ENCODE assay signal across 23 cellular contexts in the genomic region with DNA sequence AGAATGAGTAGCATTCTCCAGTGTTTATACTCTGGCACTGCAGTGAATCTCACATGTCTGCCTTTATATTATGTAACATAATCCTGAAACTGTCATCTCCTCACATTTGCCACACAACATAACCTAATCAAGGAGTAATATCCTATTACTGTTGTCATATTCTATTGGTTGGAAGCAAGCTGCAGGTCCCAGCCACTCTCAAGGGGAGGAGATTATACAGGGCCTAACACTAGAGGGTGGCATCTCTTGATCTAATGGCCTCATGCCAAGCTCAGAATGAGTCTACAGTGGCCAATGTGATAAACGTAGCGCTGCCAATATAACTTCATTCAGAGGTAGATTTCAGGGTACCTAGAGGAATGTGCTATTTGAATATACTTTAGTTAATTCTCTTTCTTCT.
"Had no signal": no experiment of that assay in that cellular context is flagged by ENCODE, and none has a peak within 500 bp of the region (broad histone marks: within the 10 kb centered on the region; RNA-seq: fewer than 3 reads in every experiment).

No MANE protein-coding gene starts in this region.

- H3K9me3 Mint-ChIP-seq: activated CD4-positive, alpha-beta memory T cell treated with anti-CD3 and anti-CD28 coated beads, Interleukin-2, amount 10 ng/mL, durations not matched to agents 7 days and 5 days; activated CD4-positive, alpha-beta T cell treated with anti-CD3 and anti-CD28 coated beads, Interleukin-2, amount 10 ng/mL, durations not matched to agents 24 days and 14 days; activated naive CD4-positive, alpha-beta T cell treated with anti-CD3 and anti-CD28 coated beads for 36 hours; activated naive CD8-positive, alpha-beta T cell treated with anti-CD3 and anti-CD28 coated beads, Interleukin-2, amount 10 ng/mL, durations not matched to agents 7 days and 5 days; activated T-cell treated with anti-CD3 and anti-CD28 coated beads, Interleukin-2, amount 50 U/mL, for 72 hours; T-helper 1 cell treated with Interleukin-12 subunit alpha and Interleukin-12 subunit beta and Interleukin-4 antibody, amounts not matched to agents 30 μg/mL and 1 μg/mL, for 36 hours had no signal

- H3K4me3 ChIP-seq: body of pancreas, cardiac muscle cell, esophagus muscularis mucosa, left ventricle myocardium inferior, right lobe of liver, skin epidermis, thoracic aorta, upper lobe of left lung had no signal

- DNase-seq: activated CD4-positive, alpha-beta memory T cell treated with anti-CD3 and anti-CD28 coated beads, Interleukin-2, amount 10 ng/mL, durations not matched to agents 7 days and 5 days; activated CD4-positive, alpha-beta T cell treated with anti-CD3 and anti-CD28 coated beads, Interleukin-2, amount 10 ng/mL, durations not matched to agents 24 days and 14 days; activated effector memory CD4-positive, alpha-beta T cell treated with Interleukin-2 at 50 U/mL for 16 hours; activated naive CD4-positive, alpha-beta T cell treated with anti-CD3 and anti-CD28 coated beads for 36 hours; activated naive CD8-positive, alpha-beta T cell treated with anti-CD3 and anti-CD28 coated beads, Interleukin-2, amount 10 ng/mL, durations not matched to agents 7 days and 5 days; activated T-cell treated with anti-CD3 and anti-CD28 coated beads, Interleukin-2, amount 50 U/mL, for 72 hours; anterior cingulate cortex; body of pancreas; effector memory CD4-positive, alpha-beta T cell; hippocampal formation; left ventricle myocardium inferior; naive thymus-derived CD4-positive, alpha-beta T cell; occipital lobe; right lobe of liver; stimulated activated CD4-positive, alpha-beta T cell treated with anti-CD3 and anti-CD28 coated beads, Interleukin-2, amount 100 ng/mL, for 24 hours; upper lobe of left lung had no signal

- H3K4me1 Mint-ChIP-seq: activated CD4-positive, alpha-beta memory T cell treated with anti-CD3 and anti-CD28 coated beads, Interleukin-2, amount 10 ng/mL, durations not matched to agents 7 days and 5 days; activated naive CD8-positive, alpha-beta T cell treated with anti-CD3 and anti-CD28 coated beads, Interleukin-2, amount 10 ng/mL, durations not matched to agents 7 days and 5 days; neural crest cell had no signal

- H3K27me3 Mint-ChIP-seq: activated CD4-positive, alpha-beta memory T cell treated with anti-CD3 and anti-CD28 coated beads, Interleukin-2, amount 10 ng/mL, durations not matched to agents 7 days and 5 days; activated CD4-positive, alpha-beta T cell treated with anti-CD3 and anti-CD28 coated beads, Interleukin-2, amount 10 ng/mL, durations not matched to agents 24 days and 14 days; activated naive CD8-positive, alpha-beta T cell treated with anti-CD3 and anti-CD28 coated beads, Interleukin-2, amount 10 ng/mL, durations not matched to agents 7 days and 5 days; naive thymus-derived CD4-positive, alpha-beta T cell; stimulated activated memory B cell treated with anti-CD40 and anti-IgM and Interleukin-4, amounts not matched to agents 10 μg/mL and 1 μg/mL and 100 μg/mL, for 72 hours had no signal

- ATAC-seq: activated T-cell treated with anti-CD3 and anti-CD28 coated beads, Interleukin-2, amount 50 U/mL, for 72 hours; body of pancreas; naive thymus-derived CD4-positive, alpha-beta T cell; right lobe of liver; stimulated activated memory B cell treated with anti-CD40 and anti-IgM and Interleukin-4, amounts not matched to agents 10 μg/mL and 1 μg/mL and 100 μg/mL, for 72 hours had no signal

- H3K4me3 Mint-ChIP-seq: activated CD4-positive, alpha-beta memory T cell treated with anti-CD3 and anti-CD28 coated beads, Interleukin-2, amount 10 ng/mL, durations not matched to agents 7 days and 5 days; activated CD4-positive, alpha-beta T cell treated with anti-CD3 and anti-CD28 coated beads, Interleukin-2, amount 10 ng/mL, durations not matched to agents 24 days and 14 days; activated naive CD4-positive, alpha-beta T cell treated with anti-CD3 and anti-CD28 coated beads for 36 hours; activated naive CD8-positive, alpha-beta T cell treated with anti-CD3 and anti-CD28 coated beads, Interleukin-2, amount 10 ng/mL, durations not matched to agents 7 days and 5 days; activated T-cell treated with anti-CD3 and anti-CD28 coated beads, Interleukin-2, amount 50 U/mL, for 72 hours; naive thymus-derived CD4-positive, alpha-beta T cell; neural crest cell; stimulated activated memory B cell treated with anti-CD40 and anti-IgM and Interleukin-4, amounts not matched to agents 10 μg/mL and 1 μg/mL and 100 μg/mL, for 72 hours; T-helper 1 cell treated with Interleukin-12 subunit alpha and Interleukin-12 subunit beta and Interleukin-4 antibody, amounts not matched to agents 30 μg/mL and 1 μg/mL, for 36 hours had no signal

- H3K27ac Mint-ChIP-seq: activated CD4-positive, alpha-beta memory T cell treated with anti-CD3 and anti-CD28 coated beads, Interleukin-2, amount 10 ng/mL, durations not matched to agents 7 days and 5 days; activated CD4-positive, alpha-beta T cell treated with anti-CD3 and anti-CD28 coated beads, Interleukin-2, amount 10 ng/mL, durations not matched to agents 24 days and 14 days; activated naive CD4-positive, alpha-beta T cell treated with anti-CD3 and anti-CD28 coated beads for 36 hours; activated naive CD8-positive, alpha-beta T cell treated with anti-CD3 and anti-CD28 coated beads, Interleukin-2, amount 10 ng/mL, durations not matched to agents 7 days and 5 days; stimulated activated memory B cell treated with anti-CD40 and anti-IgM and Interleukin-4, amounts not matched to agents 10 μg/mL and 1 μg/mL and 100 μg/mL, for 72 hours; T-helper 1 cell treated with Interleukin-12 subunit alpha and Interleukin-12 subunit beta and Interleukin-4 antibody, amounts not matched to agents 30 μg/mL and 1 μg/mL, for 36 hours had no signal
